9 cellular contexts compared by ENCODE assay signal in the genomic region with DNA sequence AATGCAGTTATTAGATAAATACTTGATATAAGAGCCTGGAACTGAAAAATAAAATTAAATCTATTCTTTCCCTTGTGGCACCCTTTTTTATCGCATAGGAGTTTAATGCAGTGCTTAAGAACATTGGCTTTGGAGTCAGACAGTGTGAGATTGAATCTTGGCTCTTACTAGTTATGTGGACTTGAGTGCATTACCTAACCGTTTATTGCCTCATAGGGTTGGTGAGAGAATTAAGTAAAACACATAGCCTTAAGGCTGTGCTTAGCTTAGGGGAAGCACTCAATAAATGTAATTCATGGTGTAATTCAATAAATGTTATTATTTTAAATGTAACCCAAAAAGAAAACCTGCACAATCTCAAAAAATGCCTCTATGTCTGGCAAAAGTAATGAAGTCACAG. TPM values are rescaled to one million over a fixed set of nuclear protein-coding genes. Genes with fewer than 3 reads are reported as not detected.
DNase-seq lines count a peak whose midpoint lies in the region; ATAC-seq and TF ChIP-seq lines count a peak whose summit lies in the region.
"Had no signal": no experiment of that assay in that cellular context is flagged by ENCODE, and none has a peak within 500 bp of the region (broad histone marks: within the 10 kb centered on the region; RNA-seq: fewer than 3 reads in every experiment).

No MANE protein-coding gene starts in this region.

- TF ChIP-seq CTCF in psoas muscle (IDR thresholded peaks at IDR 0.05) (no peak), prostate gland (IDR thresholded peaks at IDR 0.05) (no peak)

- H3K4me1 ChIP-seq in psoas muscle (peaks cover 21% of the 10 kb centered on the region), prostate gland (replicated peaks) (peaks cover 6% of the 10 kb centered on the region)

- H3K27ac ChIP-seq in psoas muscle, result no peak overlapping the region
- H3K27ac ChIP-seq in prostate gland, result peak overlapping the region in 1 of 2 donors; percentile 89

- H3K36me3 ChIP-seq in psoas muscle (ENCODE audit: insufficient read depth in 1 of 2, low read depth in 1 of 2) (no peaks in the 10 kb centered on the region), prostate gland (no peaks in the 10 kb centered on the region)

- 69 to 79% (median 73%) methylated on average over 2 of the region's 2 CpGs for WGBS in psoas muscle, 3 donors
- WGBS in prostate gland, result 32% methylated on average over 2 of the region's 2 CpGs

- ATAC-seq in psoas muscle, result no peak
- no peak for ATAC-seq in GM19463 (IDR thresholded peaks at IDR 0.05; ENCODE audit: unreplicated experiment)

- DNase-seq in G401 (ENCODE audit: low spot score), result peak; percentile 17
- peak; percentile 82 for DNase-seq in NOMO-1 treated with DMSO at 0.1 percent for 48 hours (lab: John Stamatoyannopoulos, UW; ENCODE audit: unreplicated experiment)
- peak; percentile 21 for DNase-seq in central memory CD4-positive, alpha-beta T cell
- DNase-seq in psoas muscle, result no peak
- DNase-seq in C1 segment of cervical spinal cord (lab: John Stamatoyannopoulos, UW), result no peak
- DNase-seq in cerebellar nuclear complex (lab: John Stamatoyannopoulos, UW), result no peak
- no peak for DNase-seq in prostate gland (ENCODE audit: low spot score)
- DNase-seq: midbrain had no signal

- no peak for TF ChIP-seq POLR2A in prostate gland (IDR thresholded peaks at IDR 0.05)

- H3K27me3 ChIP-seq in psoas muscle (ENCODE audit: insufficient read depth in 3 of 3, low read length in 2 of 3) (no peaks in the 10 kb centered on the region), prostate gland (replicated peaks; ENCODE audit: insufficient read depth) (no peaks in the 10 kb centered on the region)

- in situ Hi-C loops in G401 (cut with HindIII; ENCODE audit: low sequenced_read_pairs), result no loop called here

- H3K4me3 ChIP-seq in psoas muscle (peak overlapping the region; percentile 19), prostate gland (no peak overlapping the region)

- intact Hi-C loops in psoas muscle (cut with DNase I), result loop anchor here in 1 of 2 donors (10.0 kb wide), 1 partner anchor 249 kb away; no protein-coding TSS in a partner anchor
- intact Hi-C loops in prostate gland (cut with DNase I), result no loop called here

- H3K9me3 ChIP-seq in psoas muscle, result no peaks in the 10 kb centered on the region
- no peaks in the 10 kb centered on the region for H3K9me3 ChIP-seq in prostate gland

RNA-seq across cellular contexts. Expression of a gene that starts 2.6 kb away (rescaled TPM):
- 146 and 170 TPM in 2 replicates for total RNA-seq in G401 (2014; rRNA removed; shearing (Covaris generic))
- total RNA-seq in psoas muscle (10 to 100 TPM; 16.5 to 39.8 (median 19.6) TPM), prostate gland (1 to 10 TPM; 6.8 to 8.2 TPM)
- polyA plus RNA-seq in psoas muscle, result 10 to 100 TPM; 21.4 to 47.5 (median 43.3) TPM

Comparison
In these comparisons a context has a peak if more than half of its experiments do, and no peak if none do; other contexts are left out.
1. DNase-seq: peak in G401 (single experiment), NOMO-1 treated with DMSO at 0.1 percent for 48 hours (single experiment) and central memory CD4-positive, alpha-beta T cell (single experiment); none in psoas muscle (0 of 2), C1 segment of cervical spinal cord (0 of 14), cerebellar nuclear complex (0 of 2) and prostate gland (single experiment).